In genomic region chr5:150542933-150543445, GRCh38 we compare ENCODE assay signal across 1 cellular context.
TF ChIP-seq lines count a peak whose summit lies in the region.

No MANE protein-coding gene starts in this region.

TF ChIP-seq in HepG2, 621 proteins besides CTCF, POLR2A, EP300 and RAD21 (continued from another document and continues in another):
- TF ChIP-seq FOXK1 (CRISPR knock-in tag; IDR thresholded peaks at IDR 0.05; ENCODE audit: borderline replicate concordance, low read depth): peak; percentile 99
- no peak; the same call in 1 of the 2 replicates for TF ChIP-seq GRHL1 (CRISPR knock-in tag; conservative IDR thresholded peaks at IDR 0.05)
- TF ChIP-seq ZBTB20 (CRISPR knock-in tag; IDR thresholded peaks at IDR 0.05; ENCODE audit: borderline replicate concordance, low read depth): peak; percentile 99
- TF ChIP-seq ZBTB34 (CRISPR knock-in tag; IDR thresholded peaks at IDR 0.05): peak; percentile 90
- TF ChIP-seq POLR2AphosphoS5 (IDR thresholded peaks at IDR 0.05; ENCODE audit: low read depth, low read length): peak; percentile 53; the same call in 1 of the 2 replicates
- TF ChIP-seq ZZZ3 (CRISPR knock-in tag; IDR thresholded peaks at IDR 0.05; ENCODE audit: borderline replicate concordance): peak; percentile 64; the same call in 1 of the 2 replicates
- peak; percentile 59; the same call in 1 of the 2 replicates for TF ChIP-seq NRL (CRISPR knock-in tag; IDR thresholded peaks at IDR 0.05; ENCODE audit: borderline replicate concordance)
- no peak for TF ChIP-seq HNRNPH1 (optimal IDR thresholded peaks at IDR 0.05; ENCODE audit: low read depth, low read length)
- TF ChIP-seq ZNF383 (CRISPR knock-in tag; IDR thresholded peaks at IDR 0.05; ENCODE audit: borderline replicate concordance): no peak
- peak; percentile 60 for TF ChIP-seq POLR2G (IDR thresholded peaks at IDR 0.05; ENCODE audit: low read depth, low read length)
- no peak for TF ChIP-seq SMARCC2 (IDR thresholded peaks at IDR 0.05)
- TF ChIP-seq SNAPC4 (CRISPR knock-in tag; IDR thresholded peaks at IDR 0.05): no peak
- no peak for TF ChIP-seq MTF1 (CRISPR knock-in tag; IDR thresholded peaks at IDR 0.05)
- TF ChIP-seq NR0B2 (CRISPR knock-in tag; IDR thresholded peaks at IDR 0.05): peak; percentile 74; the same call in 1 of the 2 replicates
- no peak for TF ChIP-seq ZNF660 (CRISPR knock-in tag; IDR thresholded peaks at IDR 0.05; ENCODE audit: borderline replicate concordance, low read depth)
- no peak for TF ChIP-seq PCBP1 (IDR thresholded peaks at IDR 0.05; ENCODE audit: borderline replicate concordance, low read depth, low read length)
- peak; percentile 88 for TF ChIP-seq SP4 (CRISPR knock-in tag; IDR thresholded peaks at IDR 0.05)
- peak; percentile 77; the same call in 1 of the 2 replicates for TF ChIP-seq ZNF441 (CRISPR knock-in tag; IDR thresholded peaks at IDR 0.05; ENCODE audit: borderline replicate concordance)
- 0 out of 2 replicates have a peak, but pooled peaks have one; percentile 79 for TF ChIP-seq TP53 (CRISPR knock-in tag; conservative IDR thresholded peaks at IDR 0.05)
- no peak for TF ChIP-seq TAF15 (IDR thresholded peaks at IDR 0.05; ENCODE audit: low read depth, low read length, poor library complexity, severe bottlenecking)
- peak; percentile 92 for TF ChIP-seq GFI1 (CRISPR knock-in tag; IDR thresholded peaks at IDR 0.05; ENCODE audit: borderline replicate concordance)
- TF ChIP-seq ARNTL (CRISPR knock-in tag; IDR thresholded peaks at IDR 0.05): peak; percentile 90
- no peak; the same call in 1 of the 2 replicates for TF ChIP-seq ZNF749 (CRISPR knock-in tag; IDR thresholded peaks at IDR 0.05; ENCODE audit: borderline replicate concordance)
- no peak for TF ChIP-seq SETDB1 (CRISPR knock-in tag; IDR thresholded peaks at IDR 0.05; ENCODE audit: borderline replicate concordance)
- no peak for TF ChIP-seq KLF15 (CRISPR knock-in tag; IDR thresholded peaks at IDR 0.05; ENCODE audit: borderline replicate concordance)
- no peak for TF ChIP-seq GPN1 (CRISPR knock-in tag; IDR thresholded peaks at IDR 0.05; ENCODE audit: borderline replicate concordance)
- 0 out of 2 replicates have a peak, but pooled peaks have one; percentile 53 for TF ChIP-seq CREB3 (CRISPR knock-in tag; IDR thresholded peaks at IDR 0.05)
- TF ChIP-seq E2F5 (CRISPR knock-in tag; conservative IDR thresholded peaks at IDR 0.05): no peak
- TF ChIP-seq REPIN1 (CRISPR knock-in tag; IDR thresholded peaks at IDR 0.05; ENCODE audit: borderline replicate concordance, low read depth): peak; percentile 90; the same call in 1 of the 2 replicates
- no peak for TF ChIP-seq PREB (CRISPR knock-in tag; IDR thresholded peaks at IDR 0.05)
- peak; percentile 92 for TF ChIP-seq SIX4 (CRISPR knock-in tag; IDR thresholded peaks at IDR 0.05)
- no peak for TF ChIP-seq CENPX (CRISPR knock-in tag; IDR thresholded peaks at IDR 0.05)
- peak; percentile 69 for TF ChIP-seq KMT2B (CRISPR knock-in tag; IDR thresholded peaks at IDR 0.05)
- peak; percentile 95 for TF ChIP-seq ZNF296 (CRISPR knock-in tag; conservative IDR thresholded peaks at IDR 0.05)
- peak; percentile 74; the same call in 1 of the 2 replicates for TF ChIP-seq ONECUT2 (CRISPR knock-in tag; IDR thresholded peaks at IDR 0.05)
- TF ChIP-seq CEBPG (CRISPR knock-in tag; IDR thresholded peaks at IDR 0.05): peak; percentile 84
- no peak for TF ChIP-seq SRSF4 (IDR thresholded peaks at IDR 0.05; ENCODE audit: low read depth, low read length, poor library complexity, severe bottlenecking)
- TF ChIP-seq POLR2AphosphoS2 (IDR thresholded peaks at IDR 0.05; ENCODE audit: low read depth, low read length): no peak; the same call in 1 of the 2 replicates
- peak; percentile 96; the same call in 1 of the 2 replicates for TF ChIP-seq ZBTB4 (CRISPR knock-in tag; IDR thresholded peaks at IDR 0.05; ENCODE audit: borderline replicate concordance)
- TF ChIP-seq RFXANK (CRISPR knock-in tag; IDR thresholded peaks at IDR 0.05): peak; percentile 76; the same call in 1 of the 2 replicates
- peak; percentile 59 for TF ChIP-seq HNRNPK (IDR thresholded peaks at IDR 0.05; ENCODE audit: low read depth, low read length, poor library complexity, severe bottlenecking)
- TF ChIP-seq IRF2 (CRISPR knock-in tag; IDR thresholded peaks at IDR 0.05): peak; percentile 99
- no peak for TF ChIP-seq ZNF10 (CRISPR knock-in tag; IDR thresholded peaks at IDR 0.05; ENCODE audit: borderline replicate concordance, low read depth)
- peak; percentile 68; the same call in 1 of the 2 replicates for TF ChIP-seq ZNF17 (CRISPR knock-in tag; IDR thresholded peaks at IDR 0.05)
- no peak for TF ChIP-seq ZFYVE20 (CRISPR knock-in tag; IDR thresholded peaks at IDR 0.05; ENCODE audit: borderline replicate concordance, low read depth)
- peak; percentile 88 for TF ChIP-seq DMAP1 (CRISPR knock-in tag; IDR thresholded peaks at IDR 0.05)
- no peak for TF ChIP-seq MTF2 (CRISPR knock-in tag; IDR thresholded peaks at IDR 0.05; ENCODE audit: borderline replicate concordance)
- peak; percentile 98 for TF ChIP-seq CBFB (CRISPR knock-in tag; IDR thresholded peaks at IDR 0.05)
- TF ChIP-seq ZNF282 (IDR thresholded peaks at IDR 0.05; ENCODE audit: partially characterized antibody): no peak
- no peak for TF ChIP-seq ZC3H4 (CRISPR knock-in tag; IDR thresholded peaks at IDR 0.05; ENCODE audit: borderline replicate concordance)
- TF ChIP-seq YEATS2 (CRISPR knock-in tag; IDR thresholded peaks at IDR 0.05; ENCODE audit: borderline replicate concordance): peak; percentile 82
- no peak for TF ChIP-seq CERS6 (CRISPR knock-in tag; IDR thresholded peaks at IDR 0.05)
- TF ChIP-seq XBP1 (CRISPR knock-in tag; IDR thresholded peaks at IDR 0.05): no peak
